Comparison of ENCODE assay signal across 9 cellular contexts in the genomic region with DNA sequence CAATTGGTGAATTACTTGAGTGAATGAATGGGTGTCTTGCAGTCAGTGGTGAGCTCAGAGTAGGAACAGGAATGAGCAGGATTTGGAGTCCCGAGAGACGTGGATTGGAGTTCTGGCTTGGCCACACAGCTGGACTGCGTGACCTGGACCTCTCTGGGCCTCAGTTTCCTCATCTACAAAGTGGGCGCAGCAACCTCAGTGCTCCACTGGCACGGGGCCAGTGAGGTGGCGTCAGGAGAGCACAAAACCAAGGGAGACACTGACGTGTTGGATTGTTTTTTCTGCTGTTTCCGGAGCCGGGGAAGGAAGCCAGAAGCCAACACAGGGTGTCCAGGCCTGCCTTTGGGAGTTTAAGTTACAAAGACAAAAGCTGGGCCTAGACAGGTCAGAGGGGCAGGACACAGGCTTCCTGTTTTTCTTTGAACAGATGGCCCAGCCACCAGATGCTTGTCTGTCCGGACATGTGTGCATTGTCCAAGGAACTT. TPM values are rescaled to one million over a fixed set of nuclear protein-coding genes. Genes with fewer than 3 reads are reported as not detected.
DNase-seq lines count a peak whose midpoint lies in the region; ATAC-seq, FAIRE-seq and TF ChIP-seq lines count a peak whose summit lies in the region.
"Had no signal": no experiment of that assay in that cellular context is flagged by ENCODE, and none has a peak within 500 bp of the region (broad histone marks: within the 10 kb centered on the region; RNA-seq: fewer than 3 reads in every experiment).

No MANE protein-coding gene starts in this region.

- peak in 1 of 2 donors; percentile 34 for TF ChIP-seq POLR2A in thyroid gland (IDR thresholded peaks at IDR 0.05)
- TF ChIP-seq POLR2A in GM12892 (IDR thresholded peaks at IDR 0.05; ENCODE audit: low read depth, low read length) = no peak

- ATAC-seq in left lung (peak; percentile 4), HG02938 (IDR thresholded peaks at IDR 0.05; ENCODE audit: unreplicated experiment) (no peak)

- H3K9me3 ChIP-seq in left lung (no peaks in the 10 kb centered on the region), thyroid gland (no peaks in the 10 kb centered on the region)

- DNase-seq in NAMALWA (ENCODE audit: low spot score) = peak; percentile 29
- no peak for DNase-seq in chondrocyte (ENCODE audit: low spot score)
- DNase-seq in left lung = no peak
- DNase-seq in thyroid gland = peak; percentile 75 to 91
- DNase-seq in OCI-M2 (lab: John Stamatoyannopoulos, UW; ENCODE audit: unreplicated experiment) = no peak
- DNase-seq in GM12892 (ENCODE audit: insufficient read length) = no peak
- DNase-seq in T-helper 2 cell = no peak
- DNase-seq: activated CD4-positive, alpha-beta T cell treated with anti-CD3 and anti-CD28 coated beads for 48 hours had no signal

- H3K4me3 ChIP-seq in left lung (no peak overlapping the region), thyroid gland (replicated peaks in 1 of 3) (no peak overlapping the region)

- no peak for FAIRE-seq in GM12892 (lab: Jason Lieb, UNC)

- TF ChIP-seq CTCF in chondrocyte (IDR thresholded peaks at IDR 0.05) (no peak), left lung (IDR thresholded peaks at IDR 0.05) (no peak), thyroid gland (IDR thresholded peaks at IDR 0.05) (no peak)

- H3K4me1 Mint-ChIP-seq in chondrocyte (ENCODE audit: low read depth) = peaks cover 34% of the 10 kb centered on the region

- 31 to 37% methylated on average over 10 of the region's 10 CpGs for WGBS in thyroid gland, 2 donors

- H3K4me3 Mint-ChIP-seq in chondrocyte (ENCODE audit: unreplicated experiment) = no peak overlapping the region

- H3K27ac ChIP-seq in left lung (peak overlapping the region; percentile 55 to 77), thyroid gland (peak overlapping the region; percentile 66 to 87 (median 82))

- no peaks in the 10 kb centered on the region for H3K9me3 Mint-ChIP-seq in chondrocyte (ENCODE audit: low read depth)

- H3K27me3 ChIP-seq in left lung (peaks cover 0 to 18% of the 10 kb centered on the region in 2 donors), thyroid gland (no peaks in the 10 kb centered on the region)

- H3K4me1 ChIP-seq in left lung (peaks cover 3 to 18% of the 10 kb centered on the region in 2 donors), thyroid gland (peaks cover 0 to 36% of the 10 kb centered on the region in 2 donors)

- H3K36me3 ChIP-seq in left lung (no peaks in the 10 kb centered on the region), thyroid gland (no peaks in the 10 kb centered on the region)

- H3K36me3 Mint-ChIP-seq in chondrocyte (ENCODE audit: low read depth) = no peaks in the 10 kb centered on the region

- intact Hi-C loops in left lung (cut with DNase I) (no loop called here), thyroid gland (cut with DNase I) (no loop called here)

- peak overlapping the region; percentile 92 for H3K27ac Mint-ChIP-seq in chondrocyte (ENCODE audit: unreplicated experiment)

- no peaks in the 10 kb centered on the region for H3K27me3 Mint-ChIP-seq in chondrocyte (ENCODE audit: low read depth)

RNA-seq across cellular contexts. Expression of gene DOCK6, which starts 6.5 kb away (rescaled TPM):
- total RNA-seq in chondrocyte (40.7 to 46.0 TPM (median 44.4 TPM) in 3 replicates), left lung (10 to 100 TPM; 65.6 to 97.9 TPM), thyroid gland (100 to 1,000 TPM in 1 of 4 donors, 10 to 100 TPM in 3; 41.4 to 156 (median 58.1) TPM)
- polyA plus RNA-seq in GM12892 (2012; ENCODE audit: missing spikeins) = 8.0 TPM

RNA-seq across cellular contexts. Expression of gene TSPAN16, which starts 27.1 kb away (rescaled TPM):
- total RNA-seq in chondrocyte = not detected in 3 replicates
- not detected for total RNA-seq in left lung
- total RNA-seq in thyroid gland = under 1 TPM in 1 of 4 donors, not detected in 3; 0.54 TPM
- polyA plus RNA-seq in GM12892 (2012; ENCODE audit: missing spikeins) = not detected

RNA-seq across cellular contexts. Expression of gene ANGPTL8, which starts 29.4 kb away (rescaled TPM):
- total RNA-seq in chondrocyte (not detected in 3 replicates), left lung (not detected), thyroid gland (1 to 10 TPM in 1 of 4 donors, not detected in 3; 3.4 TPM)
- polyA plus RNA-seq in GM12892 (2012; ENCODE audit: missing spikeins) = not detected

Comparison
In these comparisons a context has a peak if more than half of its experiments do, and no peak if none do; other contexts are left out.
1. DNase-seq: peak in NAMALWA (single experiment) and thyroid gland (2 of 2); none in chondrocyte (single experiment), left lung (0 of 2), OCI-M2 (single experiment), GM12892 (single experiment) and T-helper 2 cell (0 of 5).